In genomic region chr20:57498425-57499400, GRCh38 we compare ENCODE assay signal across 9 cellular contexts. TPM values are rescaled to one million over a fixed set of nuclear protein-coding genes. Genes with fewer than 3 reads are reported as not detected.
DNase-seq lines count a peak whose midpoint lies in the region; ATAC-seq and TF ChIP-seq lines count a peak whose summit lies in the region.
"Had no signal": no experiment of that assay in that cellular context is flagged by ENCODE, and none has a peak within 500 bp of the region (broad histone marks: within the 10 kb centered on the region; RNA-seq: fewer than 3 reads in every experiment).

No MANE protein-coding gene starts in this region.

- TF ChIP-seq CTCF in choroid plexus epithelial cell (conservative IDR thresholded peaks at IDR 0.05; ENCODE audit: low read depth, low read length) (peak; percentile 46), osteoblast (IDR thresholded peaks at IDR 0.05; ENCODE audit: extremely low read depth, low read depth, low read length) (peak; percentile 32)

- peak; percentile 61 for ATAC-seq in HG03196 (IDR thresholded peaks at IDR 0.05; ENCODE audit: unreplicated experiment)
- ATAC-seq in HG02571 (IDR thresholded peaks at IDR 0.05; ENCODE audit: unreplicated experiment): no peak
- no peak for ATAC-seq in GM21381 (IDR thresholded peaks at IDR 0.05; ENCODE audit: unreplicated experiment)

- no peaks in the 10 kb centered on the region for H3K36me3 ChIP-seq in osteoblast (ENCODE audit: insufficient read depth, low read length)

- H3K4me2 ChIP-seq in osteoblast (ENCODE audit: insufficient read depth, low read length): no peak overlapping the region

- H3K27ac ChIP-seq in osteoblast (ENCODE audit: low read depth, low read length): no peak overlapping the region
- H3K27ac ChIP-seq: skin epidermis had no signal

- no peak overlapping the region for H2AFZ ChIP-seq in osteoblast (ENCODE audit: low read length)

- DNase-seq in NCI-H2171 treated with DMSO at 0.1 percent for 48 hours (lab: John Stamatoyannopoulos, UW) (peak; percentile 47), NCI-H2171 (lab: John Stamatoyannopoulos, UW) (no peak), RKO (ENCODE audit: low spot score) (peak; percentile 53), choroid plexus epithelial cell (ENCODE audit: low read depth) (peak; percentile 23), osteoblast (ENCODE audit: insufficient read length, low spot score, missing footprints) (no peak)

- H4K20me1 ChIP-seq in osteoblast (ENCODE audit: insufficient read depth, low read length): no peaks in the 10 kb centered on the region

- H3K79me2 ChIP-seq in osteoblast (ENCODE audit: insufficient read depth, low read length): no peaks in the 10 kb centered on the region

- H3K4me3 ChIP-seq in choroid plexus epithelial cell (ENCODE audit: low read depth, low read length): no peak overlapping the region
- no peak overlapping the region for H3K4me3 ChIP-seq in osteoblast (ENCODE audit: insufficient read depth, low read length)
- H3K4me3 ChIP-seq: skin epidermis had no signal

- no peaks in the 10 kb centered on the region for H3K9me3 ChIP-seq in osteoblast (ENCODE audit: low read depth, low read length)

- peaks cover 7% of the 10 kb centered on the region for H3K27me3 ChIP-seq in osteoblast (ENCODE audit: insufficient read depth, low read length)

- H3K4me1 ChIP-seq in osteoblast (ENCODE audit: insufficient read depth, low read length): peaks cover 3% of the 10 kb centered on the region

RNA-seq across cellular contexts. Expression of gene CTCFL, which starts 26.2 kb away (rescaled TPM):
- not detected in 2 replicates for total RNA-seq in osteoblast

Comparison
In these comparisons a context has a peak if more than half of its experiments do, and no peak if none do; other contexts are left out.
1. DNase-seq: peak in NCI-H2171 treated with DMSO at 0.1 percent for 48 hours (single experiment), RKO (single experiment) and choroid plexus epithelial cell (single experiment); none in NCI-H2171 (single experiment) and osteoblast (single experiment).